7 cellular contexts compared by ENCODE assay signal in genomic region chr10:125417605-125418004, GRCh38.
"Had no signal": no experiment of that assay in that cellular context is flagged by ENCODE, and none has a peak within 500 bp of the region (broad histone marks: within the 10 kb centered on the region; RNA-seq: fewer than 3 reads in every experiment).

No MANE protein-coding gene starts in this region.

- H3K36me3 Mint-ChIP-seq: IgD-negative memory B cell had no signal

- H3K4me1 Mint-ChIP-seq: IgD-negative memory B cell had no signal

- H3K4me2 ChIP-seq: KMS-11 had no signal

- DNase-seq: IMR-90, KG1 had no signal

- H3K4me3 ChIP-seq: K562 had no signal

- H3K27me3 Mint-ChIP-seq: IgD-negative memory B cell had no signal

- H3K27ac ChIP-seq: HL-60, KMS-11 had no signal

- H3K9ac ChIP-seq: KMS-11 had no signal

- ATAC-seq: HepG2, K562 had no signal

- H3K27ac Mint-ChIP-seq: IgD-negative memory B cell had no signal

- H3K4me3 Mint-ChIP-seq: IgD-negative memory B cell had no signal
